2 cellular contexts compared by ENCODE assay signal in the genomic region with DNA sequence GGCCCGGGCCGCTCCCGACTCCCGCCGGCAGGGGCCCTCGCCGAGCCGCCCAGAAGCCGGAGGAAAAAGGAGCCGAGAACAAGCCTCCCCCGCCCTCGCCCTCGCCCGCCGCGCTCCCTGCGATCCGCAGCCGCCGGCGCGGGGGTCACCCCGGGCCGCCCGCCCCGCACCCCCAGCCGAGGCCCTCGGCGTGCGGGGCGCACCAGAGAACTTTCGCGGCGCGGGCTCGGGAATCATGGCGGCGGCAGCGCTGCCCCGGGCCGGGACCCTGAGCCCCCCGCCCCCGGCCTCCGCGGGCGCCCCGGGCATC.
TF ChIP-seq lines count a peak whose summit lies in the region.

No MANE protein-coding gene starts in this region.

TF ChIP-seq in GM23338, 12 proteins besides CTCF, POLR2A, EP300 and RAD21:
- TF ChIP-seq POLR2AphosphoS5 (IDR thresholded peaks at IDR 0.05; ENCODE audit: low read depth) (no peak; the same call in 1 of the 2 replicates), NANOG (IDR thresholded peaks at IDR 0.05; ENCODE audit: borderline replicate concordance) (no peak), ZNF331 (CRISPR knock-in tag; IDR thresholded peaks at IDR 0.05; ENCODE audit: low read depth) (no peak), EZH2 (IDR thresholded peaks at IDR 0.05; ENCODE audit: low read depth, unreplicated experiment) (no peak)

TF ChIP-seq in GM12878, 131 proteins besides CTCF, POLR2A, EP300 and RAD21:
- TF ChIP-seq MEF2A (IDR thresholded peaks at IDR 0.05; ENCODE audit: insufficient read depth, low read depth, low read length), result 0 out of 2 replicates have a peak, but pooled peaks have one; percentile 26
- peak in 1 of 2 experiments; percentile 70; a peak in 1 of 3 replicates for TF ChIP-seq EGR1 (IDR thresholded peaks at IDR 0.05; ENCODE audit: borderline replicate concordance in 1 of 2, low read depth in 2 of 2, low read length in 2 of 2)
- 0 out of 4 replicates have a peak, but pooled peaks of 1 of the 2 experiments have one; percentile 16 for TF ChIP-seq SRF (IDR thresholded peaks at IDR 0.05; ENCODE audit: low read depth in 2 of 2, low read length in 2 of 2)
- no peak for TF ChIP-seq MXI1 (IDR thresholded peaks at IDR 0.05; ENCODE audit: low read depth, low read length)
- peak; percentile 66; the same call in 1 of the 2 replicates for TF ChIP-seq LARP7 (IDR thresholded peaks at IDR 0.05)
- no peak for TF ChIP-seq DPF2 (IDR thresholded peaks at IDR 0.05)
- no peak for TF ChIP-seq IKZF2 (IDR thresholded peaks at IDR 0.05)
- peak; percentile 38; the same call in 1 of the 2 replicates for TF ChIP-seq SMC3 (IDR thresholded peaks at IDR 0.05; ENCODE audit: borderline replicate concordance, low read length)
- no peak for TF ChIP-seq PAX5 (IDR thresholded peaks at IDR 0.05; ENCODE audit: borderline replicate concordance, low read depth, low read length)
- no peak for TF ChIP-seq CBX5 (IDR thresholded peaks at IDR 0.05; ENCODE audit: low read depth)
- peak; percentile 64; the same call in 1 of the 2 replicates for TF ChIP-seq YY1 (IDR thresholded peaks at IDR 0.05; ENCODE audit: low read depth, low read length)
- no peak for TF ChIP-seq RELA (IDR thresholded peaks at IDR 0.05; ENCODE audit: borderline replicate concordance, partially characterized antibody)
- TF ChIP-seq JUND (IDR thresholded peaks at IDR 0.05; ENCODE audit: low read depth, low read length), result no peak
- TF ChIP-seq, protein P1, sequence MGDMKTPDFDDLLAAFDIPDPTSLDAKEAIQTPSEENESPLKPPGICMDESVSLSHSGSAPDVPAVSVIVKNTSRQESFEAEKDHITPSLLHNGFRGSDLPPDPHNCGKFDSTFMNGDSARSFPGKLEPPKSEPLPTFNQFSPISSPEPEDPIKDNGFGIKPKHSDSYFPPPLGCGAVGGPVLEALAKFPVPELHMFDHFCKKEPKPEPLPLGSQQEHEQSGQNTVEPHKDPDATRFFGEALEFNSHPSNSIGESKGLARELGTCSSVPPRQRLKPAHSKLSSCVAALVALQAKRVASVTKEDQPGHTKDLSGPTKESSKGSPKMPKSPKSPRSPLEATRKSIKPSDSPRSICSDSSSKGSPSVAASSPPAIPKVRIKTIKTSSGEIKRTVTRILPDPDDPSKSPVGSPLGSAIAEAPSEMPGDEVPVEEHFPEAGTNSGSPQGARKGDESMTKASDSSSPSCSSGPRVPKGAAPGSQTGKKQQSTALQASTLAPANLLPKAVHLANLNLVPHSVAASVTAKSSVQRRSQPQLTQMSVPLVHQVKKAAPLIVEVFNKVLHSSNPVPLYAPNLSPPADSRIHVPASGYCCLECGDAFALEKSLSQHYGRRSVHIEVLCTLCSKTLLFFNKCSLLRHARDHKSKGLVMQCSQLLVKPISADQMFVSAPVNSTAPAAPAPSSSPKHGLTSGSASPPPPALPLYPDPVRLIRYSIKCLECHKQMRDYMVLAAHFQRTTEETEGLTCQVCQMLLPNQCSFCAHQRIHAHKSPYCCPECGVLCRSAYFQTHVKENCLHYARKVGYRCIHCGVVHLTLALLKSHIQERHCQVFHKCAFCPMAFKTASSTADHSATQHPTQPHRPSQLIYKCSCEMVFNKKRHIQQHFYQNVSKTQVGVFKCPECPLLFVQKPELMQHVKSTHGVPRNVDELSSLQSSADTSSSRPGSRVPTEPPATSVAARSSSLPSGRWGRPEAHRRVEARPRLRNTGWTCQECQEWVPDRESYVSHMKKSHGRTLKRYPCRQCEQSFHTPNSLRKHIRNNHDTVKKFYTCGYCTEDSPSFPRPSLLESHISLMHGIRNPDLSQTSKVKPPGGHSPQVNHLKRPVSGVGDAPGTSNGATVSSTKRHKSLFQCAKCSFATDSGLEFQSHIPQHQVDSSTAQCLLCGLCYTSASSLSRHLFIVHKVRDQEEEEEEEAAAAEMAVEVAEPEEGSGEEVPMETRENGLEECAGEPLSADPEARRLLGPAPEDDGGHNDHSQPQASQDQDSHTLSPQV (IDR thresholded peaks at IDR 0.05), result no peak
- no peak for TF ChIP-seq RAD51 (IDR thresholded peaks at IDR 0.05)
- peak; percentile 21; the same call in 1 of the 2 replicates for TF ChIP-seq NR2F1 (conservative IDR thresholded peaks at IDR 0.05)
- peak; percentile 29; the same call in 1 of the 2 replicates for TF ChIP-seq IKZF1 (conservative IDR thresholded peaks at IDR 0.05)
- TF ChIP-seq, protein P2, sequence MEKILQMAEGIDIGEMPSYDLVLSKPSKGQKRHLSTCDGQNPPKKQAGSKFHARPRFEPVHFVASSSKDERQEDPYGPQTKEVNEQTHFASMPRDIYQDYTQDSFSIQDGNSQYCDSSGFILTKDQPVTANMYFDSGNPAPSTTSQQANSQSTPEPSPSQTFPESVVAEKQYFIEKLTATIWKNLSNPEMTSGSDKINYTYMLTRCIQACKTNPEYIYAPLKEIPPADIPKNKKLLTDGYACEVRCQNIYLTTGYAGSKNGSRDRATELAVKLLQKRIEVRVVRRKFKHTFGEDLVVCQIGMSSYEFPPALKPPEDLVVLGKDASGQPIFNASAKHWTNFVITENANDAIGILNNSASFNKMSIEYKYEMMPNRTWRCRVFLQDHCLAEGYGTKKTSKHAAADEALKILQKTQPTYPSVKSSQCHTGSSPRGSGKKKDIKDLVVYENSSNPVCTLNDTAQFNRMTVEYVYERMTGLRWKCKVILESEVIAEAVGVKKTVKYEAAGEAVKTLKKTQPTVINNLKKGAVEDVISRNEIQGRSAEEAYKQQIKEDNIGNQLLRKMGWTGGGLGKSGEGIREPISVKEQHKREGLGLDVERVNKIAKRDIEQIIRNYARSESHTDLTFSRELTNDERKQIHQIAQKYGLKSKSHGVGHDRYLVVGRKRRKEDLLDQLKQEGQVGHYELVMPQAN (conservative IDR thresholded peaks at IDR 0.05), result peak; percentile 23; the same call in 1 of the 2 replicates
- no peak for TF ChIP-seq RCOR1 (conservative IDR thresholded peaks at IDR 0.05; ENCODE audit: low read depth, low read length)
- TF ChIP-seq CBX3 (IDR thresholded peaks at IDR 0.05; ENCODE audit: borderline replicate concordance, low read depth), result no peak
- TF ChIP-seq, protein P3, sequence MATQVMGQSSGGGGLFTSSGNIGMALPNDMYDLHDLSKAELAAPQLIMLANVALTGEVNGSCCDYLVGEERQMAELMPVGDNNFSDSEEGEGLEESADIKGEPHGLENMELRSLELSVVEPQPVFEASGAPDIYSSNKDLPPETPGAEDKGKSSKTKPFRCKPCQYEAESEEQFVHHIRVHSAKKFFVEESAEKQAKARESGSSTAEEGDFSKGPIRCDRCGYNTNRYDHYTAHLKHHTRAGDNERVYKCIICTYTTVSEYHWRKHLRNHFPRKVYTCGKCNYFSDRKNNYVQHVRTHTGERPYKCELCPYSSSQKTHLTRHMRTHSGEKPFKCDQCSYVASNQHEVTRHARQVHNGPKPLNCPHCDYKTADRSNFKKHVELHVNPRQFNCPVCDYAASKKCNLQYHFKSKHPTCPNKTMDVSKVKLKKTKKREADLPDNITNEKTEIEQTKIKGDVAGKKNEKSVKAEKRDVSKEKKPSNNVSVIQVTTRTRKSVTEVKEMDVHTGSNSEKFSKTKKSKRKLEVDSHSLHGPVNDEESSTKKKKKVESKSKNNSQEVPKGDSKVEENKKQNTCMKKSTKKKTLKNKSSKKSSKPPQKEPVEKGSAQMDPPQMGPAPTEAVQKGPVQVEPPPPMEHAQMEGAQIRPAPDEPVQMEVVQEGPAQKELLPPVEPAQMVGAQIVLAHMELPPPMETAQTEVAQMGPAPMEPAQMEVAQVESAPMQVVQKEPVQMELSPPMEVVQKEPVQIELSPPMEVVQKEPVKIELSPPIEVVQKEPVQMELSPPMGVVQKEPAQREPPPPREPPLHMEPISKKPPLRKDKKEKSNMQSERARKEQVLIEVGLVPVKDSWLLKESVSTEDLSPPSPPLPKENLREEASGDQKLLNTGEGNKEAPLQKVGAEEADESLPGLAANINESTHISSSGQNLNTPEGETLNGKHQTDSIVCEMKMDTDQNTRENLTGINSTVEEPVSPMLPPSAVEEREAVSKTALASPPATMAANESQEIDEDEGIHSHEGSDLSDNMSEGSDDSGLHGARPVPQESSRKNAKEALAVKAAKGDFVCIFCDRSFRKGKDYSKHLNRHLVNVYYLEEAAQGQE (IDR thresholded peaks at IDR 0.05; ENCODE audit: low read depth, low read length), result no peak
- TF ChIP-seq TBL1XR1 (IDR thresholded peaks at IDR 0.05; ENCODE audit: low read depth, low read length), result no peak
- TF ChIP-seq ETV6 (conservative IDR thresholded peaks at IDR 0.05 in 1 of 2, IDR thresholded peaks at IDR 0.05 in 1 of 2; ENCODE audit: borderline replicate concordance in 1 of 2, low read depth in 1 of 2), result no peak
- TF ChIP-seq PAX8 (IDR thresholded peaks at IDR 0.05), result no peak
- TF ChIP-seq GATAD2B (conservative IDR thresholded peaks at IDR 0.05; ENCODE audit: low read depth), result peak; percentile 47
- peak; percentile 31; the same call in 1 of the 2 replicates for TF ChIP-seq NR2C1 (IDR thresholded peaks at IDR 0.05)
- TF ChIP-seq HCFC1 (IDR thresholded peaks at IDR 0.05; ENCODE audit: low read length), result no peak
- peak; percentile 95 for TF ChIP-seq SMARCA5 (IDR thresholded peaks at IDR 0.05)
- TF ChIP-seq CREM (IDR thresholded peaks at IDR 0.05; ENCODE audit: low read depth), result no peak
- TF ChIP-seq ZNF274 (IDR thresholded peaks at IDR 0.05; ENCODE audit: insufficient read depth, insufficient read length), result no peak
